ENCODE assay signal across 17 cellular contexts in genomic region chr2:48253301-48253700, GRCh38.
"Had no signal": no experiment of that assay in that cellular context is flagged by ENCODE, and none has a peak within 500 bp of the region (broad histone marks: within the 10 kb centered on the region; RNA-seq: fewer than 3 reads in every experiment).

No MANE protein-coding gene starts in this region.

- H3K36me3 ChIP-seq: cardiac muscle cell, colonic mucosa, heart left ventricle, suprapubic skin, WERI-Rb-1 had no signal

- H3K9me3 ChIP-seq: colonic mucosa, heart left ventricle, psoas muscle, suprapubic skin had no signal

- H3K27me3 ChIP-seq: cardiac muscle cell, colonic mucosa, foreskin keratinocyte, heart left ventricle, suprapubic skin had no signal

- DNase-seq: activated CD4-positive, alpha-beta T cell treated with anti-CD3 and anti-CD28 coated beads for 4 hours; activated CD8-positive, alpha-beta memory T cell treated with anti-CD3 and anti-CD28 coated beads, Interleukin-2, amount 50 U/mL, for 48 hours; activated CD8-positive, alpha-beta T cell treated with anti-CD3 and anti-CD28 coated beads for 36 hours; activated naive CD4-positive, alpha-beta T cell treated with Interleukin-2 at 50 U/mL for 16 hours; colonic mucosa; foreskin keratinocyte; heart left ventricle; mammary epithelial cell; occipital lobe; psoas muscle; stimulated activated CD4-positive, alpha-beta T cell treated with anti-CD3 and anti-CD28 coated beads, Interleukin-12 subunit alpha, Interleukin-12 subunit beta, amount 100 ng/mL, for 4 hours; stimulated activated naive CD8-positive, alpha-beta T cell treated with anti-CD3 and anti-CD28 coated beads, Interleukin-15, Interleukin-2, amounts not matched to agents 100 U/mL and 50 U/mL, for 24 hours; WERI-Rb-1 had no signal

- H3K4me3 ChIP-seq: cardiac muscle cell, colonic mucosa, heart left ventricle, psoas muscle, suprapubic skin had no signal

- H3K4me1 ChIP-seq: colonic mucosa had no signal

- ATAC-seq: activated CD8-positive, alpha-beta T cell treated with anti-CD3 and anti-CD28 coated beads for 36 hours; foreskin keratinocyte; heart left ventricle; natural killer cell treated with Interleukin-12 subunit alpha and Interleukin-12 subunit beta and Interleukin-15 and Interleukin-18, amount 100 ng/mL, for 72 hours; psoas muscle; sciatic nerve; stimulated activated naive CD8-positive, alpha-beta T cell treated with anti-CD3 and anti-CD28 coated beads, Interleukin-15, Interleukin-2, amounts not matched to agents 100 U/mL and 50 U/mL, for 24 hours had no signal

- H3K27ac ChIP-seq: cardiac muscle cell, colonic mucosa, foreskin keratinocyte, heart left ventricle, psoas muscle, suprapubic skin, WERI-Rb-1 had no signal
